2 cellular contexts compared by ENCODE assay signal in the genomic region with DNA sequence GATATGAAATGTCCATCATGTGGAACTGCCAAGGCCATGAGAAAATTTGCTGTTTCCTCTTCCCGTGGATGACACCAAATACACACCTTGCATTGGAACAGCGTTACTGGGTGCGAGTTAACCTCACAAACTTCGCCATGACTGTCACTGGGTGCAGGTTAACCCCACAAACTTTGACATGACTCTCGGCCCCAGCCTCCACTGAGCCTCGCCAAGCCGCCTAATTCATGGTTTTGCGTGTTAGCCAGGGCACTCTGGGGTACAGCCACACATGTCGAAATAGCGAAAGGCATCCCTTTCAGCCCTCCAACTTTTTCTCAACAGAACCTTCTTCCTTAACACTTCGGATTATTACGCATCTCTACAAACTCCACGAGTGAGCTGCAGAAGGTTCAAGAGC.
TF ChIP-seq lines count a peak whose summit lies in the region.

No MANE protein-coding gene starts in this region.

TF ChIP-seq in A549, 52 proteins besides CTCF, POLR2A, EP300 and RAD21 (continued from another document):
- TF ChIP-seq, protein P1, sequence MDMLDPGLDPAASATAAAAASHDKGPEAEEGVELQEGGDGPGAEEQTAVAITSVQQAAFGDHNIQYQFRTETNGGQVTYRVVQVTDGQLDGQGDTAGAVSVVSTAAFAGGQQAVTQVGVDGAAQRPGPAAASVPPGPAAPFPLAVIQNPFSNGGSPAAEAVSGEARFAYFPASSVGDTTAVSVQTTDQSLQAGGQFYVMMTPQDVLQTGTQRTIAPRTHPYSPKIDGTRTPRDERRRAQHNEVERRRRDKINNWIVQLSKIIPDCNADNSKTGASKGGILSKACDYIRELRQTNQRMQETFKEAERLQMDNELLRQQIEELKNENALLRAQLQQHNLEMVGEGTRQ (IDR thresholded peaks at IDR 0.05): no peak
- TF ChIP-seq CBX2 (IDR thresholded peaks at IDR 0.05; ENCODE audit: borderline replicate concordance, low read depth) (no peak), EHF (CRISPR knock-in tag; IDR thresholded peaks at IDR 0.05) (no peak), CHD4 (IDR thresholded peaks at IDR 0.05; ENCODE audit: borderline replicate concordance) (no peak), MAFK (IDR thresholded peaks at IDR 0.05; ENCODE audit: partially characterized antibody) (no peak), JUNB (IDR thresholded peaks at IDR 0.05) (no peak), BHLHE40 (IDR thresholded peaks at IDR 0.05; ENCODE audit: low read depth, low read length) (no peak), ZFP36 (IDR thresholded peaks at IDR 0.05; ENCODE audit: borderline replicate concordance, partially characterized antibody) (no peak), POLR2AphosphoS2 (conservative IDR thresholded peaks at IDR 0.05; ENCODE audit: low read length) (no peak)

TF ChIP-seq in HCT116, 20 proteins besides CTCF, POLR2A, EP300 and RAD21 (continued from another document):
- no peak for TF ChIP-seq EGR1 (IDR thresholded peaks at IDR 0.05; ENCODE audit: low read depth)
- no peak for TF ChIP-seq POLR2AphosphoS5 (IDR thresholded peaks at IDR 0.05; ENCODE audit: low read depth, low read length)
